8 cellular contexts compared by ENCODE assay signal in the genomic region with DNA sequence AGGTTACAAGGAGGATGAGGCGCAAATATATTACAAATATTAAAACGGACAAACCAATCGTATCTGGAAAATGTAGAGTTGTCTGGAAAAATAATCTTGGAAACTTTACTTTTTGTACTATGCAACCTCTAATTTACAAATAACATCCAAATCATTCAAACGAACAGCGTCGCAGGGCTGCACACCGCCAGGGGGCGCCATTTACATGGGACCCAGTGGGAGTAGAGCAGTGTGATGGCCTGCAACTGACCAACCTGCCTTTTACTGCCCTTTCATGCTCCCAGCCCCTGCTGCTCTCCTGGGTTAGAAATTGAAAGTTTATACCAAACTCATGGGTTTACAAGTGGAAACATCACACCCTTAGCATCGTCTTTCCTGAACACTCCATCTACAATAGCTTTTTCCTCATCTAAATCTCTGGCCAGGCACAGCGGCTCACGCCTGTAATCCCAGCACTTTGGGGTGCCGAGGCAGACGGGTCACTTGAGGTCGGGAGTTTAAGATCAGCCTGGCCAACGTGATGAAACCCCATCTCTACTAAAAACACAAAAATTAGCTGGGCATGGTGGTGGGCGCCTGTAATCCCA. TPM values are rescaled to one million over a fixed set of nuclear protein-coding genes. Genes with fewer than 3 reads are reported as not detected.
DNase-seq lines count a peak whose midpoint lies in the region; ATAC-seq and TF ChIP-seq lines count a peak whose summit lies in the region.

No MANE protein-coding gene starts in this region.

- TF ChIP-seq CTCF in WERI-Rb-1 (IDR thresholded peaks at IDR 0.05; ENCODE audit: low read depth, low read length) (peak; percentile 92), suprapubic skin (IDR thresholded peaks at IDR 0.05) (peak; percentile 29 to 34)

- H3K4me1 ChIP-seq in suprapubic skin, result peaks cover 2% of the 10 kb centered on the region

- H3K9me3 ChIP-seq in WERI-Rb-1 (ENCODE audit: severe bottlenecking), result peaks cover 4% of the 10 kb centered on the region
- H3K9me3 ChIP-seq in suprapubic skin, result no peaks in the 10 kb centered on the region

- TF ChIP-seq POLR2A in suprapubic skin (IDR thresholded peaks at IDR 0.05), result no peak

- WGBS in suprapubic skin, result 75% methylated on average over 16 of the region's 16 CpGs

- no peak overlapping the region for H3K27ac ChIP-seq in WERI-Rb-1
- no peak overlapping the region for H3K27ac ChIP-seq in suprapubic skin

- no peak for TF ChIP-seq EP300 in suprapubic skin (IDR thresholded peaks at IDR 0.05)

- H3K36me3 ChIP-seq in WERI-Rb-1, result no peaks in the 10 kb centered on the region
- no peaks in the 10 kb centered on the region for H3K36me3 ChIP-seq in suprapubic skin

- peak; percentile 61 for DNase-seq in NCI-H1436 (lab: John Stamatoyannopoulos, UW)
- DNase-seq in NCI-H1436 treated with DMSO at 0.1 percent for 48 hours (lab: John Stamatoyannopoulos, UW), result no peak
- peak; percentile 48 for DNase-seq in NCI-H1092 treated with DMSO at 0.1 percent for 48 hours (lab: John Stamatoyannopoulos, UW)
- peak; percentile 80 for DNase-seq in WERI-Rb-1
- peak; percentile 48 for DNase-seq in cerebellar cortex (ENCODE audit: low spot score)
- peak; percentile 65 for DNase-seq in midbrain (lab: John Stamatoyannopoulos, UW)
- DNase-seq in suprapubic skin (ENCODE audit: low spot score in 2 of 2), result no peak

- no peak for ATAC-seq in HG02852 (IDR thresholded peaks at IDR 0.05; ENCODE audit: unreplicated experiment)

- no peak overlapping the region for H3K4me3 ChIP-seq in WERI-Rb-1 (ENCODE audit: low read depth, low read length)
- no peak overlapping the region for H3K4me3 ChIP-seq in suprapubic skin

- no peaks in the 10 kb centered on the region for H3K27me3 ChIP-seq in WERI-Rb-1 (ENCODE audit: insufficient read depth, low read depth, severe bottlenecking)
- H3K27me3 ChIP-seq in suprapubic skin, result no peaks in the 10 kb centered on the region

RNA-seq across cellular contexts. Expression of a gene that starts 10.0 kb away (rescaled TPM):
- total RNA-seq in suprapubic skin, result 1 to 10 TPM; 1.6 to 6.0 (median 3.2) TPM

RNA-seq across cellular contexts. Expression of a gene that starts 20.7 kb away (rescaled TPM):
- 10 to 100 TPM; 25.0 to 31.4 (median 27.8) TPM for total RNA-seq in suprapubic skin

Comparison
In these comparisons a context has a peak if more than half of its experiments do, and no peak if none do; other contexts are left out.
1. DNase-seq: peak in NCI-H1436 (single experiment), NCI-H1092 treated with DMSO at 0.1 percent for 48 hours (single experiment), WERI-Rb-1 (single experiment), cerebellar cortex (single experiment) and midbrain (single experiment); none in NCI-H1436 treated with DMSO at 0.1 percent for 48 hours (single experiment) and suprapubic skin (0 of 2).